In genomic region chr3:186142556-186142955, GRCh38 we compare ENCODE assay signal across 27 cellular contexts. TPM values are rescaled to one million over a fixed set of nuclear protein-coding genes. Genes with fewer than 3 reads are reported as not detected.
A peak's percentile ranks its signal among the peaks of the same experiment; 100 is the strongest.
DNase-seq lines count a peak whose midpoint lies in the region; ATAC-seq, FAIRE-seq and TF ChIP-seq lines count a peak whose summit lies in the region.
"Had no signal": no experiment of that assay in that cellular context is flagged by ENCODE, and none has a peak within 500 bp of the region (broad histone marks: within the 10 kb centered on the region; RNA-seq: fewer than 3 reads in every experiment).

No MANE protein-coding gene starts in this region.

- H4K20me1 ChIP-seq in astrocyte (ENCODE audit: insufficient read depth, low read length): no peaks in the 10 kb centered on the region

- no peaks in the 10 kb centered on the region for H3K36me3 Mint-ChIP-seq in astrocyte (ENCODE audit: low read depth, unreplicated experiment)
- no peaks in the 10 kb centered on the region for H3K36me3 Mint-ChIP-seq in activated T-cell treated with anti-CD3 and anti-CD28 coated beads, Interleukin-2, amount 50 U/mL, for 72 hours (ENCODE audit: insufficient read depth in 2 of 2)
- no peaks in the 10 kb centered on the region for H3K36me3 Mint-ChIP-seq in CD4-positive, alpha-beta memory T cell
- H3K36me3 Mint-ChIP-seq: activated CD4-positive, alpha-beta memory T cell treated with anti-CD3 and anti-CD28 coated beads for 36 hours had no signal

- no peak overlapping the region for H3K27ac ChIP-seq in astrocyte (ENCODE audit: low read depth, low read length)
- H3K27ac ChIP-seq in CD4-positive, alpha-beta memory T cell (ENCODE audit: low read depth, low read length): no peak overlapping the region
- H3K27ac ChIP-seq: cardiac muscle cell, HL-60, left lung, right lobe of liver, SK-N-MC, upper lobe of left lung, WERI-Rb-1 had no signal

- peaks cover 4% of the 10 kb centered on the region for H3K9me3 Mint-ChIP-seq in astrocyte (ENCODE audit: unreplicated experiment)
- H3K9me3 Mint-ChIP-seq in activated T-cell treated with anti-CD3 and anti-CD28 coated beads, Interleukin-2, amount 50 U/mL, for 72 hours: no peaks in the 10 kb centered on the region
- no peaks in the 10 kb centered on the region for H3K9me3 Mint-ChIP-seq in CD4-positive, alpha-beta memory T cell
- H3K9me3 Mint-ChIP-seq: activated CD4-positive, alpha-beta memory T cell treated with anti-CD3 and anti-CD28 coated beads for 36 hours; CD14-positive monocyte had no signal

- FAIRE-seq in astrocyte (lab: Jason Lieb, UNC): no peak
- FAIRE-seq: endothelial cell of umbilical vein, G401.6 had no signal

- no peaks in the 10 kb centered on the region for H3K27me3 ChIP-seq in astrocyte (ENCODE audit: insufficient read depth, low read length)
- H3K27me3 ChIP-seq in CD4-positive, alpha-beta memory T cell (ENCODE audit: insufficient read depth, low read length): no peaks in the 10 kb centered on the region
- H3K27me3 ChIP-seq: cardiac muscle cell, left lung, right lobe of liver, upper lobe of left lung had no signal

- H2AFZ ChIP-seq in astrocyte (ENCODE audit: low read depth, low read length): no peak overlapping the region

- no peak overlapping the region for H3K4me3 Mint-ChIP-seq in astrocyte (ENCODE audit: unreplicated experiment)
- H3K4me3 Mint-ChIP-seq in activated T-cell treated with anti-CD3 and anti-CD28 coated beads, Interleukin-2, amount 50 U/mL, for 72 hours: no peak overlapping the region
- H3K4me3 Mint-ChIP-seq in CD4-positive, alpha-beta memory T cell: no peak overlapping the region
- H3K4me3 Mint-ChIP-seq: activated CD4-positive, alpha-beta memory T cell treated with anti-CD3 and anti-CD28 coated beads for 36 hours; CD14-positive monocyte had no signal

- no peaks in the 10 kb centered on the region for H3K79me2 ChIP-seq in astrocyte (ENCODE audit: insufficient read depth, low read length)

- TF ChIP-seq POLR2A in NB4 (IDR thresholded peaks at IDR 0.05; ENCODE audit: extremely low read depth, insufficient read length): no peak

- intact Hi-C loops in CD4-positive, alpha-beta memory T cell (cut with micrococcal nuclease): no loop called here

- H3K9me3 ChIP-seq in astrocyte (ENCODE audit: insufficient read depth, low read depth, low read length): no peaks in the 10 kb centered on the region
- H3K9me3 ChIP-seq in CD4-positive, alpha-beta memory T cell (ENCODE audit: control insufficient read depth in 1 of 2, low read length in 2 of 2): no peaks in the 10 kb centered on the region
- H3K9me3 ChIP-seq: left lung, right lobe of liver, upper lobe of left lung had no signal

- no peaks in the 10 kb centered on the region for H3K36me3 ChIP-seq in astrocyte (ENCODE audit: insufficient read depth, low read length)
- H3K36me3 ChIP-seq in CD4-positive, alpha-beta memory T cell (ENCODE audit: insufficient read depth, low read length): no peaks in the 10 kb centered on the region
- H3K36me3 ChIP-seq: cardiac muscle cell, left lung, right lobe of liver, upper lobe of left lung, WERI-Rb-1 had no signal

- POLR2A ChIA-PET in CD4-positive, alpha-beta memory T cell (lab: Charles Lee; ENCODE audit: partially characterized antibody): no interaction called here

- no peak for TF ChIP-seq CTCF in NB4 (IDR thresholded peaks at IDR 0.05; ENCODE audit: low read depth, low read length)
- TF ChIP-seq CTCF in astrocyte (IDR thresholded peaks at IDR 0.05; ENCODE audit: insufficient read depth, low read depth, low read length): no peak

- H3K4me1 ChIP-seq in astrocyte (ENCODE audit: insufficient read depth, low read length): no peaks in the 10 kb centered on the region
- H3K4me1 ChIP-seq in CD4-positive, alpha-beta memory T cell (ENCODE audit: insufficient read depth, low read length): no peaks in the 10 kb centered on the region
- H3K4me1 ChIP-seq: left lung, right lobe of liver, upper lobe of left lung had no signal

- DNase-seq in DMS 273 treated with DMSO at 0.1 percent for 48 hours (lab: John Stamatoyannopoulos, UW): peak; percentile 74
- DNase-seq in NB4 (ENCODE audit: low read depth): peak; percentile 20
- DNase-seq in astrocyte (ENCODE audit: low read depth): peak; percentile 31
- peak; percentile 72 for DNase-seq in myocyte (ENCODE audit: low read depth)
- DNase-seq in activated CD4-positive, alpha-beta T cell treated with anti-CD3 and anti-CD28 coated beads, Interleukin-2, amount 50 U/mL, for 4 hours: no peak
- no peak for DNase-seq in activated T-cell treated with anti-CD3 and anti-CD28 coated beads, Interleukin-2, amount 50 U/mL, for 72 hours
- no peak for DNase-seq in 8988T
- no peak for DNase-seq in CD4-positive, alpha-beta memory T cell
- DNase-seq: activated CD4-positive, alpha-beta memory T cell treated with anti-CD3 and anti-CD28 coated beads for 36 hours; activated gamma-delta T cell; H7; left lung; NCI-H2029; NCI-H446 treated with DMSO at 0.1 percent for 48 hours; NK-92 treated with Interleukin-12 subunit alpha and Interleukin-12 subunit beta, amount 100 ng/mL, for 24 hours; right lobe of liver; stimulated activated CD4-positive, alpha-beta T cell treated with anti-CD3 and anti-CD28 coated beads, Interleukin-15, amount 100 ng/mL, for 24 hours; stimulated activated CD8-positive, alpha-beta memory T cell treated with anti-CD3 and anti-CD28 coated beads, Interleukin-4, amount 100 ng/mL, for 48 hours; T-helper 2 cell; upper lobe of left lung had no signal

- ATAC-seq in activated T-cell treated with anti-CD3 and anti-CD28 coated beads, Interleukin-2, amount 50 U/mL, for 72 hours (replicated peaks in 1 of 2): no peak
- ATAC-seq: left lung, right lobe of liver had no signal

- no peak overlapping the region for H3K27ac Mint-ChIP-seq in astrocyte (ENCODE audit: unreplicated experiment)
- no peak overlapping the region for H3K27ac Mint-ChIP-seq in activated T-cell treated with anti-CD3 and anti-CD28 coated beads, Interleukin-2, amount 50 U/mL, for 72 hours
- H3K27ac Mint-ChIP-seq in CD4-positive, alpha-beta memory T cell: no peak overlapping the region
- H3K27ac Mint-ChIP-seq: activated CD4-positive, alpha-beta memory T cell treated with anti-CD3 and anti-CD28 coated beads for 36 hours; CD14-positive monocyte had no signal

- H3K4me3 ChIP-seq in NB4 (ENCODE audit: low read depth, low read length): no peak overlapping the region
- H3K4me3 ChIP-seq in astrocyte (ENCODE audit: insufficient read depth, low read depth, low read length): no peak overlapping the region
- no peak overlapping the region for H3K4me3 ChIP-seq in CD4-positive, alpha-beta memory T cell (ENCODE audit: low read length in 2 of 2)
- H3K4me3 ChIP-seq: cardiac muscle cell, left lung, right lobe of liver, SK-N-MC, upper lobe of left lung had no signal

- H3K4me1 Mint-ChIP-seq in astrocyte (ENCODE audit: low read depth, unreplicated experiment): peaks cover 12% of the 10 kb centered on the region
- H3K4me1 Mint-ChIP-seq in activated T-cell treated with anti-CD3 and anti-CD28 coated beads, Interleukin-2, amount 50 U/mL, for 72 hours (ENCODE audit: low read depth): no peaks in the 10 kb centered on the region
- H3K4me1 Mint-ChIP-seq in CD4-positive, alpha-beta memory T cell: no peaks in the 10 kb centered on the region

- H3K27me3 Mint-ChIP-seq in astrocyte (ENCODE audit: low read depth, unreplicated experiment): peaks cover 20% of the 10 kb centered on the region
- peaks cover 31% of the 10 kb centered on the region for H3K27me3 Mint-ChIP-seq in activated T-cell treated with anti-CD3 and anti-CD28 coated beads, Interleukin-2, amount 50 U/mL, for 72 hours (ENCODE audit: low read depth)
- peaks cover 11 to 20% of the 10 kb centered on the region in 2 donors for H3K27me3 Mint-ChIP-seq in CD4-positive, alpha-beta memory T cell

- H3K4me2 ChIP-seq in astrocyte (ENCODE audit: low read length): no peak overlapping the region

- no peak overlapping the region for H3K9ac ChIP-seq in astrocyte (ENCODE audit: low read length)

- CTCF ChIA-PET in CD4-positive, alpha-beta memory T cell (lab: Charles Lee; ENCODE audit: partially characterized antibody): no interaction called here

RNA-seq across cellular contexts. Expression of gene ETV5, which starts 33.7 kb away (rescaled TPM):
- 55.3 and 58.3 TPM in 2 replicates for total RNA-seq in astrocyte
- 59.9 and 131 TPM in 2 replicates for total RNA-seq in myocyte
- polyA plus RNA-seq in myocyte (2012): 46.3 TPM
- 1 to 10 TPM; 2.9 to 3.4 TPM for total RNA-seq in activated T-cell treated with anti-CD3 and anti-CD28 coated beads, Interleukin-2, amount 50 U/mL, for 72 hours
- 1 to 10 TPM in 1 of 2 experiments, under 1 TPM in 1; 0.81 to 1.1 TPM for total RNA-seq in CD4-positive, alpha-beta memory T cell
- not detected for polyA plus RNA-seq in CD4-positive, alpha-beta memory T cell

Comparison
In these comparisons a context has a peak if more than half of its experiments do, and no peak if none do; other contexts are left out.
1. DNase-seq: peak in DMS 273 treated with DMSO at 0.1 percent for 48 hours (single experiment), NB4 (single experiment), astrocyte (single experiment) and myocyte (single experiment); none in activated CD4-positive, alpha-beta T cell treated with anti-CD3 and anti-CD28 coated beads, Interleukin-2, amount 50 U/mL, for 4 hours (0 of 2), activated T-cell treated with anti-CD3 and anti-CD28 coated beads, Interleukin-2, amount 50 U/mL, for 72 hours (0 of 2), 8988T (single experiment) and CD4-positive, alpha-beta memory T cell (0 of 5).
2. RNA of gene ETV5, which starts 33.7 kb away (total RNA-seq): 59.9 to 131 TPM in myocyte and 55.3 to 58.3 TPM in astrocyte; 2.9 to 3.4 TPM in activated T-cell treated with anti-CD3 and anti-CD28 coated beads, Interleukin-2, amount 50 U/mL, for 72 hours and 0.81 to 1.1 TPM in CD4-positive, alpha-beta memory T cell; every median in the first group is over 10 times any median in the second.